Comparison of ENCODE assay signal across 9 cellular contexts in the genomic region with DNA sequence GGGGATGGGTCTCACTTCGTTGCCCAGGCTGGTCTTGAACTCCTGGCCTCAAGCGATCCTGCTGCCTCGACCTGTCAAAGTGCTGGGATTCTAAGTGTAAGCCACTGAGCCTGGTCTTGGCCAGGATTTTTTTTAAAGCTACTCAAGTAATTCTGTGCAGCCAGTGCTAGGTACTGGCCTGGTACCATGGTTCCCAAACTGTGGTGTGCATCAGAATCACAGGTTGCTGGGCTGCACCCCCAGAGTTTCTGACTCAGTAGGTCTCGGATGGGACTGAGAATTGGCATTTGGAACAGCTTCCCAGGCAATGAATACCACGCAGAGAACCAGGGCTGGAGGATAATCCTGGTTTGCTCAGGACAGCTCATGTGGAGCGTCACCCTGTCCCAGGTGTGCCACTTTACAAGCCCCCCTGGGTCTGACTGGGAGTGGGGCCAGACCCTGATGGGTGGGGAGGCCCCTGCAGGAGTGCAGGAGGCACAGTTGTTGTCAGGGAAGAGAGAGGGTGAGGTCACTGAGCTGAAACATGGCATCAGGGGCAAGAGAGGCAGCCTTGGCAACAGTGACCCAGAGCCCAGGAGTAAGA. TPM values are rescaled to one million over a fixed set of nuclear protein-coding genes. Genes with fewer than 3 reads are reported as not detected.
DNase-seq lines count a peak whose midpoint lies in the region; ATAC-seq and TF ChIP-seq lines count a peak whose summit lies in the region.
"Had no signal": no experiment of that assay in that cellular context is flagged by ENCODE, and none has a peak within 500 bp of the region (broad histone marks: within the 10 kb centered on the region; RNA-seq: fewer than 3 reads in every experiment).

No MANE protein-coding gene starts in this region.

- H3K4me3 Mint-ChIP-seq in activated naive CD8-positive, alpha-beta T cell treated with anti-CD3 and anti-CD28 coated beads for 36 hours, result peak overlapping the region; percentile 74

- intact Hi-C loops in heart right ventricle (cut with DNase I) (loop anchor here in 2 of 10 donors (10.0 kb wide), 1 partner anchor 224 kb away; the partner anchor contains the start of gene DYNLL2 (in 2 of the 2)), left ventricle myocardium superior (cut with micrococcal nuclease) (no loop called here), upper lobe of right lung (cut with DNase I) (no loop called here)

- peak overlapping the region in 2 of 10 donors; percentile 59 to 69 for H3K4me3 ChIP-seq in heart right ventricle
- H3K4me3 ChIP-seq in mesodermal cell (ENCODE audit: extremely low read depth, insufficient read depth, low read length, poor library complexity, severe bottlenecking), result no peak overlapping the region
- H3K4me3 ChIP-seq in upper lobe of right lung, result peak overlapping the region; percentile 58
- no peak overlapping the region for H3K4me3 ChIP-seq in MG63

- H3K36me3 Mint-ChIP-seq in activated naive CD8-positive, alpha-beta T cell treated with anti-CD3 and anti-CD28 coated beads for 36 hours, result no peaks in the 10 kb centered on the region

- H3K9me3 ChIP-seq in heart right ventricle (no peaks in the 10 kb centered on the region), mesodermal cell (ENCODE audit: control insufficient read depth, low read length) (no peaks in the 10 kb centered on the region), upper lobe of right lung (no peaks in the 10 kb centered on the region), MG63 (no peaks in the 10 kb centered on the region)

- no peak overlapping the region for H3K27ac Mint-ChIP-seq in activated naive CD8-positive, alpha-beta T cell treated with anti-CD3 and anti-CD28 coated beads for 36 hours

- H3K27ac ChIP-seq in heart right ventricle, result peak overlapping the region; percentile 23 to 91 (median 84)
- peak overlapping the region; percentile 51 for H3K27ac ChIP-seq in mesodermal cell (ENCODE audit: low read depth, low read length, severe bottlenecking)
- H3K27ac ChIP-seq in upper lobe of right lung, result peak overlapping the region; percentile 76

- ATAC-seq in heart right ventricle, result peak in 2 of 8 donors; percentile 0 to 1
- no peak for ATAC-seq in left ventricle myocardium superior
- no peak for ATAC-seq in upper lobe of right lung

- peaks cover 0 to 26% (median 0%) of the 10 kb centered on the region in 9 donors for H3K36me3 ChIP-seq in heart right ventricle
- H3K36me3 ChIP-seq in mesodermal cell (ENCODE audit: control insufficient read depth, insufficient read depth, low read length), result peaks cover 7% of the 10 kb centered on the region
- no peaks in the 10 kb centered on the region for H3K36me3 ChIP-seq in upper lobe of right lung
- H3K36me3 ChIP-seq in MG63, result peaks cover 12% of the 10 kb centered on the region

- peaks cover 16 to 61% (median 34%) of the 10 kb centered on the region in 9 donors for H3K4me1 ChIP-seq in heart right ventricle
- peaks cover 47% of the 10 kb centered on the region for H3K4me1 ChIP-seq in mesodermal cell (ENCODE audit: control insufficient read depth, insufficient read depth, low read length, poor library complexity, severe bottlenecking)
- peaks cover 25% of the 10 kb centered on the region for H3K4me1 ChIP-seq in upper lobe of right lung

- DNase-seq in heart right ventricle (no peak), left ventricle myocardium superior (no peak), upper lobe of right lung (no peak), NCI-H526 treated with DMSO at 0.1 percent for 48 hours (lab: John Stamatoyannopoulos, UW) (no peak), MG63 (no peak)
- DNase-seq in activated naive CD8-positive, alpha-beta T cell treated with anti-CD3 and anti-CD28 coated beads for 36 hours, result no peak
- DNase-seq in activated CD8-positive, alpha-beta memory T cell treated with anti-CD3 and anti-CD28 coated beads, Interleukin-2, amount 50 U/mL, for 4 hours, result no peak
- DNase-seq: T1000 had no signal

- no peaks in the 10 kb centered on the region for H3K9me3 Mint-ChIP-seq in activated naive CD8-positive, alpha-beta T cell treated with anti-CD3 and anti-CD28 coated beads for 36 hours

- TF ChIP-seq CTCF in heart right ventricle (IDR thresholded peaks at IDR 0.05) (no peak), upper lobe of right lung (IDR thresholded peaks at IDR 0.05) (no peak)

- peaks cover 9% of the 10 kb centered on the region for H3K4me1 Mint-ChIP-seq in activated naive CD8-positive, alpha-beta T cell treated with anti-CD3 and anti-CD28 coated beads for 36 hours

- 78 to 87% methylated on average over 6 of the region's 6 CpGs for WGBS in heart right ventricle, 2 donors
- 90 to 91% methylated on average over 6 of the region's 6 CpGs for WGBS in mesodermal cell (ENCODE audit: insufficient coverage in 2 of 2), 2 experiments

- H3K27me3 Mint-ChIP-seq in activated naive CD8-positive, alpha-beta T cell treated with anti-CD3 and anti-CD28 coated beads for 36 hours, result peaks cover 34% of the 10 kb centered on the region

- H3K27me3 ChIP-seq in heart right ventricle (no peaks in the 10 kb centered on the region), upper lobe of right lung (no peaks in the 10 kb centered on the region), MG63 (no peaks in the 10 kb centered on the region)

RNA-seq across cellular contexts. Expression of gene MRPS23, which starts 10.7 kb away (rescaled TPM):
- total RNA-seq in heart right ventricle (100 to 1,000 TPM in 2 of 10 donors, 10 to 100 TPM in 8; 61.2 to 103 (median 75.5) TPM), left ventricle myocardium superior (86.3 TPM), upper lobe of right lung (36.0 TPM)
- polyA plus RNA-seq in heart right ventricle, result 100 to 1,000 TPM in 1 of 2 donors, 1 to 10 TPM in 1; 9.9 to 132 TPM
- total RNA-seq in activated naive CD8-positive, alpha-beta T cell treated with anti-CD3 and anti-CD28 coated beads for 36 hours, result 10 to 100 TPM; 85.0 to 91.4 TPM
- 38.1 TPM for polyA plus RNA-seq in mesodermal cell (2013, experiment 1 of 2)
- 36.0 TPM for polyA plus RNA-seq in mesodermal cell (2013, experiment 2 of 2)
- total RNA-seq in MG63 (2014; rRNA removed; shearing (Covaris generic); ENCODE audit: low replicate concordance), result 34.0 and 52.0 TPM in 2 replicates
